In genomic region chr1:234558186-234558836, GRCh38 we compare ENCODE assay signal across 1 cellular context.
A peak's percentile ranks its signal among the peaks of the same experiment; 100 is the strongest.
TF ChIP-seq lines count a peak whose summit lies in the region.

No MANE protein-coding gene starts in this region.

TF ChIP-seq in K562, 482 proteins besides CTCF, POLR2A, EP300 and RAD21 (continued from another document and continues in another):
- TF ChIP-seq ARID4B (CRISPR knock-in tag; IDR thresholded peaks at IDR 0.05) (no peak), TAF9B (IDR thresholded peaks at IDR 0.05; ENCODE audit: partially characterized antibody) (no peak), ZKSCAN3 (CRISPR knock-in tag; IDR thresholded peaks at IDR 0.05) (no peak), SMC3 (conservative IDR thresholded peaks at IDR 0.05; ENCODE audit: insufficient read depth, low read depth, low read length) (no peak), MTA3 (IDR thresholded peaks at IDR 0.05; ENCODE audit: borderline replicate concordance) (peak; percentile 80), ZNF740 (CRISPR knock-in tag; IDR thresholded peaks at IDR 0.05) (0 out of 2 replicates have a peak, but pooled peaks have one; percentile 22), ZNF740 (tag; IDR thresholded peaks at IDR 0.05) (no peak), ETS2 (tag; IDR thresholded peaks at IDR 0.05; ENCODE audit: borderline replicate concordance, poor library complexity, severe bottlenecking) (no peak), NBN (IDR thresholded peaks at IDR 0.05; ENCODE audit: low read depth) (peak; percentile 49; the same call in 1 of the 2 replicates), SMAD4 (CRISPR knock-in tag; conservative IDR thresholded peaks at IDR 0.05) (peak; percentile 95), RCOR1 (IDR thresholded peaks at IDR 0.05; ENCODE audit: borderline replicate concordance in 1 of 2, low read depth in 2 of 2, low read length in 2 of 2) (peak in 1 of 2 experiments; percentile 69; a peak in 2 of 4 replicates), ZNF609 (CRISPR knock-in tag; IDR thresholded peaks at IDR 0.05; ENCODE audit: borderline replicate concordance) (no peak), ZNF79 (CRISPR knock-in tag; IDR thresholded peaks at IDR 0.05; ENCODE audit: low read depth) (no peak), ZSCAN32 (CRISPR knock-in tag; IDR thresholded peaks at IDR 0.05) (no peak), TFAM (CRISPR knock-in tag; conservative IDR thresholded peaks at IDR 0.05) (no peak), GABPA (tag; conservative IDR thresholded peaks at IDR 0.05; ENCODE audit: low read depth) (0 out of 2 replicates have a peak, but pooled peaks have one; percentile 20), ESRRA (IDR thresholded peaks at IDR 0.05; ENCODE audit: borderline replicate concordance, low read depth) (peak; percentile 60; the same call in 1 of the 2 replicates), SMARCE1 (IDR thresholded peaks at IDR 0.05) (peak; percentile 85; the same call in 1 of the 2 replicates), ZNF282 (CRISPR knock-in tag; IDR thresholded peaks at IDR 0.05) (no peak), HOMEZ (CRISPR knock-in tag; IDR thresholded peaks at IDR 0.05) (no peak), MIER1 (IDR thresholded peaks at IDR 0.05; ENCODE audit: low read depth) (no peak), E2F4 (CRISPR knock-in tag; IDR thresholded peaks at IDR 0.05; ENCODE audit: low read depth) (no peak), ZNF41 (CRISPR knock-in tag; conservative IDR thresholded peaks at IDR 0.05) (0 out of 2 replicates have a peak, but pooled peaks have one; percentile 29), MITF (IDR thresholded peaks at IDR 0.05) (0 out of 2 replicates have a peak, but pooled peaks have one; percentile 49), NFXL1 (CRISPR knock-in tag; IDR thresholded peaks at IDR 0.05) (no peak), CBX5 (IDR thresholded peaks at IDR 0.05; ENCODE audit: borderline replicate concordance, low read depth) (no peak), KAT7 (CRISPR knock-in tag; IDR thresholded peaks at IDR 0.05; ENCODE audit: borderline replicate concordance) (no peak), TCF3 (CRISPR knock-in tag; IDR thresholded peaks at IDR 0.05) (peak; percentile 77), ZC3H11A (IDR thresholded peaks at IDR 0.05; ENCODE audit: low read depth, low read length) (no peak), NUFIP1 (IDR thresholded peaks at IDR 0.05; ENCODE audit: partially characterized antibody) (no peak), ZNF384 (IDR thresholded peaks at IDR 0.05; ENCODE audit: low read depth, low read length) (no peak), BACH1 (tag; IDR thresholded peaks at IDR 0.05) (peak; percentile 64; the same call in 1 of the 2 replicates), MNT (conservative IDR thresholded peaks at IDR 0.05) (no peak), HDAC8 (tag; IDR thresholded peaks at IDR 0.05) (no peak), TCF7L2 (IDR thresholded peaks at IDR 0.05; ENCODE audit: low read depth, low read length) (no peak), ZNF280B (CRISPR knock-in tag; IDR thresholded peaks at IDR 0.05) (no peak), IRF1 (CRISPR knock-in tag; IDR thresholded peaks at IDR 0.05; ENCODE audit: borderline replicate concordance) (no peak)
